1 cellular context compared by ENCODE assay signal in genomic region chr15:90838544-90838943, GRCh38.
A peak's percentile ranks its signal among the peaks of the same experiment; 100 is the strongest.
TF ChIP-seq lines count a peak whose summit lies in the region.

No MANE protein-coding gene starts in this region.

TF ChIP-seq in HepG2, 621 proteins besides CTCF, POLR2A, EP300 and RAD21:
- no peak for TF ChIP-seq ZNF24 (IDR thresholded peaks at IDR 0.05)
- TF ChIP-seq ZNF629 (CRISPR knock-in tag; conservative IDR thresholded peaks at IDR 0.05): peak; percentile 24; the same call in 1 of the 2 replicates
TF ChIP-seq in HepG2: peak in this region for 1.
